Comparison of ENCODE assay signal across 8 cellular contexts in the genomic region with DNA sequence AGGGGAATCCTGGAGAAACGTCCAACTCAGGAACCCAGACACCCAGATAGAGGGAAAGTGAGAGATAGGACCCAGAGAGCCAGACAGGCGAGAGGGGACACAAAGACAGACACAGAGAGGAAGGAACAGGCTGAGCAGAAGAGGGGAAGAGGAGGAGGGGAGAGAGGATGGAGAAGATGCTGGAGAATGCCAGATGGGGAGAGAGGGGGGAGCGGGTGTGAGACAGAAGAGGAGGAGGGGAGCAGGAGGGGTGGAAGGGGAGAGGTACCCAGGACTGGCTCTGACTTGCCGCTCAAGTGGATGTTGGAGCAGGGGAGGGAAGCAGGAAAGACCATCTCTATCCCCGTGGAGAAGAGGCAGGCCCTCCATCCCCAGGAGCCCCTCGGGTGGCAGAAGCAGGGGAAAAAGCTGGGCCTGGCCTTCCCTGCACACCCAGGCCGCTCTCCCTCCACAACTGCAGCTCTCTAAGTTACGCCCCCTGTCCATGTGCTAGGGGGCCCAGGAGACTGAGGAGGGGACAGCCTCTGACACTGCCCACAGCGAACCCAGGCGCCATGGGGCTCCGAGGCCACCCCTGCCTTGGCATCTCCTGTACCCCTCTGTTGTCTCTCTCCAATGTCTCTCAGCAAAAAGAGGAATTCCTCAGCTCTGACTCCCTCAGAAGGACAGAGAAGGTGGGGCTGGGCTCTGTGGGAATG. TPM values are rescaled to one million over a fixed set of nuclear protein-coding genes. Genes with fewer than 3 reads are reported as not detected.
DNase-seq lines count a peak whose midpoint lies in the region; ATAC-seq, FAIRE-seq and TF ChIP-seq lines count a peak whose summit lies in the region.

No MANE protein-coding gene starts in this region.

- H4K20me1 ChIP-seq in DND-41 (ENCODE audit: insufficient read depth, low read length): peaks cover 72% of the 10 kb centered on the region
- H4K20me1 ChIP-seq in smooth muscle cell (ENCODE audit: low read depth): peaks cover 92% of the 10 kb centered on the region

- H2AFZ ChIP-seq in DND-41 (ENCODE audit: low read depth, low read length) (no peak overlapping the region), smooth muscle cell (ENCODE audit: low read depth) (no peak overlapping the region)

- WGBS in smooth muscle cell (ENCODE audit: low lambda C conversion rate): 92% methylated on average over 8 of the region's 11 CpGs

- ATAC-seq in DND-41 (ENCODE audit: insufficient read depth, low read depth) (no peak), gastrocnemius medialis (no peak), GM21367 (IDR thresholded peaks at IDR 0.05; ENCODE audit: unreplicated experiment) (no peak)

- H3K4me2 ChIP-seq in DND-41 (ENCODE audit: insufficient read depth, low read length) (peak overlapping the region; percentile 88; the same call in 1 of the 2 replicates), smooth muscle cell (no peak overlapping the region)

- H3K9ac ChIP-seq in DND-41 (ENCODE audit: low read depth, low read length): no peak overlapping the region
- no peak overlapping the region for H3K9ac ChIP-seq in smooth muscle cell (ENCODE audit: low read depth)

- DNase-seq in DND-41: no peak
- DNase-seq in NCI-H524 treated with DMSO at 0.1 percent for 48 hours (lab: John Stamatoyannopoulos, UW): peak; percentile 28
- DNase-seq in dorsolateral prefrontal cortex: no peak
- DNase-seq in gastrocnemius medialis: no peak
- no peak for DNase-seq in smooth muscle cell (lab: John Stamatoyannopoulos, UW; ENCODE audit: unreplicated experiment)
- no peak for DNase-seq in urothelium cell line (ENCODE audit: low spot score)
- DNase-seq in NCI-H146 treated with DMSO at 0.1 percent for 48 hours (lab: John Stamatoyannopoulos, UW; ENCODE audit: unreplicated experiment): no peak

- H3K27ac ChIP-seq in DND-41 (ENCODE audit: low read length) (no peak overlapping the region), dorsolateral prefrontal cortex (peak overlapping the region in 49 of 59 donors; percentile 23 to 98 (median 90)), gastrocnemius medialis (peak overlapping the region; percentile 85 to 93 (median 91)), smooth muscle cell (ENCODE audit: low read depth) (no peak overlapping the region)

- TF ChIP-seq CTCF in DND-41 (IDR thresholded peaks at IDR 0.05; ENCODE audit: borderline replicate concordance, extremely low read depth, low read length, poor library complexity, severe bottlenecking) (no peak), dorsolateral prefrontal cortex (IDR thresholded peaks at IDR 0.05 in 54 of 56, conservative IDR thresholded peaks at IDR 0.05 in 2 of 56; ENCODE audit: low read depth in 1 of 56, partially characterized antibody in 56 of 56) (no peak), gastrocnemius medialis (IDR thresholded peaks at IDR 0.05 in 4 of 5, conservative IDR thresholded peaks at IDR 0.05 in 1 of 5) (no peak), smooth muscle cell (IDR thresholded peaks at IDR 0.05; ENCODE audit: borderline replicate concordance, insufficient read depth, poor library complexity, severe bottlenecking) (no peak)

- no peaks in the 10 kb centered on the region for H3K9me3 ChIP-seq in DND-41 (ENCODE audit: insufficient read depth, low read length, severe bottlenecking)
- H3K9me3 ChIP-seq in gastrocnemius medialis: no peaks in the 10 kb centered on the region
- no peaks in the 10 kb centered on the region for H3K9me3 ChIP-seq in smooth muscle cell (replicated peaks; ENCODE audit: low read depth)

- in situ Hi-C loops in gastrocnemius medialis (cut with MboI; ENCODE audit: low sequenced_read_pairs in 4 of 4): no loop called here

- peaks cover 58% of the 10 kb centered on the region for H3K36me3 ChIP-seq in DND-41 (ENCODE audit: insufficient read depth, low read length)
- peaks cover 0 to 21% of the 10 kb centered on the region in 2 donors for H3K36me3 ChIP-seq in gastrocnemius medialis
- no peaks in the 10 kb centered on the region for H3K36me3 ChIP-seq in smooth muscle cell (ENCODE audit: low read depth)

- no peak overlapping the region for H3K4me3 ChIP-seq in DND-41 (ENCODE audit: low read depth in 1 of 2, low read length in 2 of 2)
- peak overlapping the region in 51 of 59 donors; percentile 0 to 93 (median 83) for H3K4me3 ChIP-seq in dorsolateral prefrontal cortex
- H3K4me3 ChIP-seq in gastrocnemius medialis: no peak overlapping the region
- no peak overlapping the region for H3K4me3 ChIP-seq in smooth muscle cell

- peaks cover 46% of the 10 kb centered on the region for H3K79me2 ChIP-seq in DND-41 (ENCODE audit: insufficient read depth, low read length)
- peaks cover 71% of the 10 kb centered on the region for H3K79me2 ChIP-seq in smooth muscle cell (ENCODE audit: low read depth)

- no peak for FAIRE-seq in urothelium cell line (lab: Jason Lieb, UNC)

- intact Hi-C loops in dorsolateral prefrontal cortex (cut with DNase I): no loop called here
- intact Hi-C loops in gastrocnemius medialis (cut with DNase I; ENCODE audit: low total_unique reads): loop anchor here (5.0 kb wide), 1 partner anchor 33 kb away; no protein-coding TSS in a partner anchor

- no peak for TF ChIP-seq POLR2A in gastrocnemius medialis (IDR thresholded peaks at IDR 0.05)

- no peaks in the 10 kb centered on the region for H3F3A ChIP-seq in smooth muscle cell (ENCODE audit: low read depth)

- peaks cover 56% of the 10 kb centered on the region for H3K4me1 ChIP-seq in DND-41 (ENCODE audit: insufficient read depth, low read length)
- H3K4me1 ChIP-seq in gastrocnemius medialis: peaks cover 39 to 42% of the 10 kb centered on the region in 2 donors
- H3K4me1 ChIP-seq in smooth muscle cell (ENCODE audit: low read depth): peaks cover 23% of the 10 kb centered on the region

- H3K27me3 ChIP-seq in DND-41 (ENCODE audit: insufficient read depth, low read length, poor library complexity) (no peaks in the 10 kb centered on the region), dorsolateral prefrontal cortex (no peaks in the 10 kb centered on the region), gastrocnemius medialis (no peaks in the 10 kb centered on the region), smooth muscle cell (ENCODE audit: low read depth) (no peaks in the 10 kb centered on the region)

RNA-seq across cellular contexts. Expression of a gene that starts 4.8 kb away (rescaled TPM):
- total RNA-seq in dorsolateral prefrontal cortex (100 to 1,000 TPM in 118 of 120 experiments, 10 to 100 TPM in 2; 74.6 to 225 (median 160) TPM), gastrocnemius medialis (10 to 100 TPM in 2 of 4 donors, 1 to 10 TPM in 2; 4.7 to 18.8 (median 11.0) TPM), smooth muscle cell (20.8 and 21.8 TPM in 2 replicates)
- 6.7 and 10.2 TPM in 2 replicates for polyA plus RNA-seq in smooth muscle cell

RNA-seq across cellular contexts. Expression of a gene that starts 15.7 kb away (rescaled TPM):
- total RNA-seq in dorsolateral prefrontal cortex (100 to 1,000 TPM in 2 of 120 experiments, 10 to 100 TPM in 118; 17.9 to 122 (median 58.2) TPM), gastrocnemius medialis (1 to 10 TPM in 1 of 4 donors, under 1 TPM in 2, not detected in 1; 0.04 to 3.8 (median 0.31) TPM), smooth muscle cell (6.3 and 39.1 TPM in 2 replicates)
- polyA plus RNA-seq in smooth muscle cell: 13.7 and 21.1 TPM in 2 replicates

RNA-seq across cellular contexts. Expression of a gene that starts 20.1 kb away (rescaled TPM):
- 1 to 10 TPM in 57 of 120 experiments, under 1 TPM in 26, not detected in 37; 0.37 to 7.6 (median 1.3) TPM for total RNA-seq in dorsolateral prefrontal cortex
- total RNA-seq in gastrocnemius medialis: 100 to 1,000 TPM; 227 to 385 (median 292) TPM
- 0.99 TPM in 1 of 2 replicates, not detected in the other for total RNA-seq in smooth muscle cell
- 1.4 and 2.1 TPM in 2 replicates for polyA plus RNA-seq in smooth muscle cell

RNA-seq across cellular contexts. Expression of a gene that starts 50.5 kb away (rescaled TPM):
- total RNA-seq in dorsolateral prefrontal cortex (100 to 1,000 TPM in 115 of 120 experiments, 10 to 100 TPM in 5; 87.1 to 176 (median 131) TPM), gastrocnemius medialis (100 to 1,000 TPM; 111 to 335 (median 124) TPM), smooth muscle cell (21.7 and 28.2 TPM in 2 replicates)
- polyA plus RNA-seq in smooth muscle cell: 34.3 and 36.5 TPM in 2 replicates

RNA-seq across cellular contexts. Expression of a gene that starts 55.8 kb away (rescaled TPM):
- total RNA-seq in dorsolateral prefrontal cortex (10 to 100 TPM in 16 of 120 experiments, 1 to 10 TPM in 95, under 1 TPM in 9; 0.25 to 23.1 (median 3.3) TPM), gastrocnemius medialis (1 to 10 TPM; 1.7 to 9.5 (median 5.1) TPM), smooth muscle cell (3,848 and 4,141 TPM in 2 replicates)
- 18,306 and 25,649 TPM in 2 replicates for polyA plus RNA-seq in smooth muscle cell

Comparison
In these comparisons a context has a peak if more than half of its experiments do, and no peak if none do; other contexts are left out.
1. H3K27ac ChIP-seq: peak in dorsolateral prefrontal cortex (49 of 59) and gastrocnemius medialis (4 of 4); none in DND-41 (single experiment) and smooth muscle cell (single experiment).
2. H3K4me3 ChIP-seq: peak in dorsolateral prefrontal cortex (51 of 59); none in DND-41 (0 of 2), gastrocnemius medialis (0 of 4) and smooth muscle cell (single experiment).
3. RNA of a gene that starts 20.1 kb away (total RNA-seq): 227 to 385 TPM in gastrocnemius medialis; 0.37 to 7.6 TPM in dorsolateral prefrontal cortex and 0.99 TPM in smooth muscle cell; every median in the first group is over 10 times any median in the second.